ENCODE assay signal across 20 cellular contexts in the genomic region with DNA sequence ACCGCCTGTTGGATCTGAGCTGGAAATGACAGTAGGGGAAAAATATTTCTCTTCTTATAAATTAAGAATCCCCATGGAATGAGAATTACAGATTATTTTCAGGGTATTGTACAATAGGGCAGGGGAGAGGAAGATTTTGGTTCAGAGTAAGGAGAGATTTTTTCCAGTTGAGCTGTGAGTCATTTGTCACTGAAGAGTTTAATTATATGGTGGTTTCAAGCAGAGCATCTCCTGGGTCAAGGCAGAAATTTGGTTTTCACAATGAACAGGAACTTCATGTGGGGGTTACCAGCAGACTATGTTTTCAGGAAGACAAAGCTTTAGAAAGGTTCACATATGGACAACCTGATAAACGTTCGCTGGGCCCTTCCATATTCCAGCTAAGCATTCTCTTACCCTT.
DNase-seq lines count a peak whose midpoint lies in the region; TF ChIP-seq lines count a peak whose summit lies in the region.
"Had no signal": no experiment of that assay in that cellular context is flagged by ENCODE, and none has a peak within 500 bp of the region (broad histone marks: within the 10 kb centered on the region; RNA-seq: fewer than 3 reads in every experiment).

No MANE protein-coding gene starts in this region.

- peak; percentile 2 for DNase-seq in NCI-H2227 treated with DMSO at 0.1 percent for 48 hours (lab: John Stamatoyannopoulos, UW)
- DNase-seq in NCI-H2227 (lab: John Stamatoyannopoulos, UW; ENCODE audit: unreplicated experiment) = no peak
- DNase-seq in HFFc6 = no peak
- peak; percentile 61 for DNase-seq in fibroblast of gingiva (ENCODE audit: low read depth)
- DNase-seq in activated CD4-positive, alpha-beta memory T cell treated with anti-CD3 and anti-CD28 coated beads for 36 hours = no peak
- DNase-seq in COLO668 (lab: John Stamatoyannopoulos, UW; ENCODE audit: unreplicated experiment) = no peak
- DNase-seq in stimulated activated CD4-positive, alpha-beta T cell treated with anti-CD3 and anti-CD28 coated beads, Interleukin-4, amount 100 ng/mL, for 24 hours = no peak
- DNase-seq in stimulated activated CD4-positive, alpha-beta T cell treated with anti-CD3 and anti-CD28 coated beads, Interleukin-4, amount 100 ng/mL, for 1 hour = no peak
- DNase-seq: DMS79 treated with DMSO at 0.1 percent for 48 hours, GOT3, HCEC 1CT, IMR-90, NCI-H1092 treated with DMSO at 0.1 percent for 48 hours, NCI-H1436 treated with DMSO at 0.1 percent for 48 hours, NCI-H1930, NCI-H524 treated with DMSO at 0.1 percent for 48 hours, NCI-H82, OCI-M1, Right ventricle myocardium superior had no signal

- CTCF ChIA-PET in activated CD4-positive, alpha-beta memory T cell treated with anti-CD3 and anti-CD28 coated beads for 36 hours (lab: Charles Lee) = interaction anchor here (1.2 kb wide), 1 partner anchor 17 kb away, joined by 3 read pairs; no protein-coding TSS in a partner anchor

- no peak overlapping the region for H3K4me3 Mint-ChIP-seq in HFFc6
- no peak overlapping the region for H3K4me3 Mint-ChIP-seq in activated CD4-positive, alpha-beta memory T cell treated with anti-CD3 and anti-CD28 coated beads for 36 hours
- H3K4me3 Mint-ChIP-seq: CD14-positive monocyte had no signal

- peaks cover 3% of the 10 kb centered on the region for H3K27me3 Mint-ChIP-seq in HFFc6 (ENCODE audit: insufficient read depth)
- H3K27me3 Mint-ChIP-seq in activated CD4-positive, alpha-beta memory T cell treated with anti-CD3 and anti-CD28 coated beads for 36 hours = peaks cover 16% of the 10 kb centered on the region

- no peaks in the 10 kb centered on the region for H3K9me3 Mint-ChIP-seq in HFFc6
- H3K9me3 Mint-ChIP-seq in activated CD4-positive, alpha-beta memory T cell treated with anti-CD3 and anti-CD28 coated beads for 36 hours = no peaks in the 10 kb centered on the region

- H3K4me1 Mint-ChIP-seq in HFFc6 (ENCODE audit: low read depth) = peaks cover 13% of the 10 kb centered on the region
- H3K4me1 Mint-ChIP-seq in activated CD4-positive, alpha-beta memory T cell treated with anti-CD3 and anti-CD28 coated beads for 36 hours (ENCODE audit: low read depth) = no peaks in the 10 kb centered on the region
- H3K4me1 Mint-ChIP-seq: CD14-positive monocyte had no signal

- POLR2A ChIA-PET in activated CD4-positive, alpha-beta memory T cell treated with anti-CD3 and anti-CD28 coated beads for 36 hours (lab: Charles Lee) = no interaction called here

- intact Hi-C loops in activated CD4-positive, alpha-beta memory T cell treated with anti-CD3 and anti-CD28 coated beads for 36 hours (cut with micrococcal nuclease) = no loop called here

- H3K27ac Mint-ChIP-seq in HFFc6 = peak overlapping the region; percentile 5; the same call in 1 of the 2 replicates
- H3K27ac Mint-ChIP-seq in activated CD4-positive, alpha-beta memory T cell treated with anti-CD3 and anti-CD28 coated beads for 36 hours = no peak overlapping the region
- H3K27ac Mint-ChIP-seq: CD14-positive monocyte had no signal

- peaks cover 20% of the 10 kb centered on the region; the same call in 1 of the 2 replicates for H3K36me3 Mint-ChIP-seq in HFFc6 (ENCODE audit: low read depth)
- no peaks in the 10 kb centered on the region for H3K36me3 Mint-ChIP-seq in activated CD4-positive, alpha-beta memory T cell treated with anti-CD3 and anti-CD28 coated beads for 36 hours
- H3K36me3 Mint-ChIP-seq: CD14-positive monocyte had no signal

- no peak for TF ChIP-seq CTCF in HFFc6 (IDR thresholded peaks at IDR 0.05)

Comparison
In these comparisons a context has a peak if more than half of its experiments do, and no peak if none do; other contexts are left out.
1. DNase-seq: peak in NCI-H2227 treated with DMSO at 0.1 percent for 48 hours (single experiment) and fibroblast of gingiva (single experiment); none in NCI-H2227 (single experiment), HFFc6 (single experiment), activated CD4-positive, alpha-beta memory T cell treated with anti-CD3 and anti-CD28 coated beads for 36 hours (single experiment), COLO668 (single experiment), stimulated activated CD4-positive, alpha-beta T cell treated with anti-CD3 and anti-CD28 coated beads, Interleukin-4, amount 100 ng/mL, for 24 hours (single experiment) and stimulated activated CD4-positive, alpha-beta T cell treated with anti-CD3 and anti-CD28 coated beads, Interleukin-4, amount 100 ng/mL, for 1 hour (single experiment).